ENCODE assay signal across 13 cellular contexts in the genomic region with DNA sequence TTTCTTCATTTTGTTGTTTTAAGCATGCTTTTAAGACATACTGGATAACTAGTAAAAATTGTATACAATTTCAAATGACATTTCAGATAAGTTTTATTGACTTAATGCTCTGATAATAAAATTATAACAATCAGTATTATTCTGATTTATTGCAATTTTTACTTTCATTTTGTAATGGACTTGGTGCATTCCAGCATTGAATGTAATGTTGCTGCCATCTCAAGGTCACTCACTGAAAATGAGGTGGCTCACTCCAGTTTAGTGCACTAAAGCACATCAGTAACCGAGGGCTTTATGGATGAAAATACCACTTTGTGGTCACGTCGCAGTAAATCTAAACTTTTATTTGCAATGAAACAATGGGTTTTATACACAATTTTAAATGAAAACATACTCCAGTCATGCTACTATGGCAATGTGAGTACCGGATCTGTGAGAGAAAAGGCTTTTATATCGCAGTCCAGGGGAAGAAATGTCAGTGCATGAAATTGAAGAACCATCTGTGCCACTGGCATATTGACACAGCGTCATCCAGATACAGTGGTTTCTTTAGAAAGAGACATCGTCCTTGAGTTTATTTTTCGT. TPM values are rescaled to one million over a fixed set of nuclear protein-coding genes. Genes with fewer than 3 reads are reported as not detected.
DNase-seq lines count a peak whose midpoint lies in the region; ATAC-seq and TF ChIP-seq lines count a peak whose summit lies in the region.
"Had no signal": no experiment of that assay in that cellular context is flagged by ENCODE, and none has a peak within 500 bp of the region (broad histone marks: within the 10 kb centered on the region; RNA-seq: fewer than 3 reads in every experiment).

No MANE protein-coding gene starts in this region.

- ATAC-seq in HG02884 (IDR thresholded peaks at IDR 0.05; ENCODE audit: unreplicated experiment) (no peak), HG02981 (IDR thresholded peaks at IDR 0.05; ENCODE audit: unreplicated experiment) (no peak)
- ATAC-seq: esophagus mucosa, upper lobe of right lung had no signal

- 0 out of 2 replicates have a peak, but pooled peaks have one; percentile 18 for TF ChIP-seq CTCF in OCI-LY7 (conservative IDR thresholded peaks at IDR 0.05; ENCODE audit: low read length)

- POLR2A ChIA-PET in OCI-LY7 (lab: Charles Lee), result no interaction called here

- H3K4me3 ChIP-seq in OCI-LY7 (ENCODE audit: low read depth, low read length, poor library complexity, severe bottlenecking) (no peak overlapping the region), endocrine pancreas (ENCODE audit: control insufficient read depth, insufficient read depth, low read length) (peak overlapping the region; percentile 22)
- H3K4me3 ChIP-seq: Peyer's patch, upper lobe of right lung had no signal

- DNase-seq in NCI-H1105 treated with DMSO at 0.1 percent for 48 hours (lab: John Stamatoyannopoulos, UW), result peak; percentile 2
- DNase-seq in NCI-H1105 (lab: John Stamatoyannopoulos, UW), result no peak
- DNase-seq in OCI-LY7 (ENCODE audit: low spot score), result no peak
- peak; percentile 63 for DNase-seq in pons (ENCODE audit: low spot score)
- DNase-seq in NCI-H748 (lab: John Stamatoyannopoulos, UW; ENCODE audit: unreplicated experiment), result no peak
- DNase-seq: activated CD8-positive, alpha-beta memory T cell treated with anti-CD3 and anti-CD28 coated beads for 24 hours; NCI-H2107; Peyer's patch; upper lobe of right lung had no signal

- H3K9me2 ChIP-seq in OCI-LY7 (ENCODE audit: insufficient read depth, low read length), result no peaks in the 10 kb centered on the region

- H3K9me3 ChIP-seq in OCI-LY7 (ENCODE audit: low read length) (no peaks in the 10 kb centered on the region), endocrine pancreas (ENCODE audit: control insufficient read depth, low read length) (no peaks in the 10 kb centered on the region)
- H3K9me3 ChIP-seq: Peyer's patch, upper lobe of right lung had no signal

- no TSS peak for BruUV-seq in OCI-LY7 (replicated peaks; lab: Mats Ljungman, UMichigan)

- H3K4me1 ChIP-seq in OCI-LY7 (ENCODE audit: insufficient read depth, low read length, poor library complexity, severe bottlenecking) (no peaks in the 10 kb centered on the region), endocrine pancreas (ENCODE audit: control insufficient read depth, insufficient read depth, low read length) (peaks cover 4% of the 10 kb centered on the region)
- H3K4me1 ChIP-seq: upper lobe of right lung had no signal

- intact Hi-C loops in OCI-LY7 (cut with micrococcal nuclease; ENCODE audit: unreplicated experiment), result no loop called here

- H3K36me3 ChIP-seq in OCI-LY7 (ENCODE audit: insufficient read depth, low read length), result no peaks in the 10 kb centered on the region
- no peaks in the 10 kb centered on the region for H3K36me3 ChIP-seq in endocrine pancreas (ENCODE audit: control insufficient read depth, insufficient read depth, low read length)
- H3K36me3 ChIP-seq: Peyer's patch, upper lobe of right lung had no signal

- no peak overlapping the region for H3K9ac ChIP-seq in endocrine pancreas (ENCODE audit: control insufficient read depth, insufficient read depth, low read length)

- peaks cover 6% of the 10 kb centered on the region for H3K27me3 ChIP-seq in endocrine pancreas (ENCODE audit: control insufficient read depth, insufficient read depth, low read length)
- H3K27me3 ChIP-seq: Peyer's patch had no signal

- CTCF ChIA-PET in OCI-LY7 (lab: Charles Lee; ENCODE audit: unreplicated experiment), result no interaction called here

- no peaks in the 10 kb centered on the region for H3K79me2 ChIP-seq in OCI-LY7 (ENCODE audit: insufficient read depth, low read depth, low read length)

- H3K4me2 ChIP-seq in OCI-LY7 (ENCODE audit: low read length), result no peak overlapping the region

- no peak overlapping the region for H3K27ac ChIP-seq in OCI-LY7 (ENCODE audit: low read depth, low read length, poor library complexity, severe bottlenecking)
- H3K27ac ChIP-seq: Peyer's patch, upper lobe of right lung had no signal

- no peaks in the 10 kb centered on the region for H4K20me1 ChIP-seq in OCI-LY7 (ENCODE audit: insufficient read depth, low read length)

- no peak overlapping the region for H2AFZ ChIP-seq in OCI-LY7 (ENCODE audit: low read length)

RNA-seq across cellular contexts. Expression of a gene that starts 20.7 kb away (rescaled TPM):
- total RNA-seq in OCI-LY7 (2014; rRNA removed; shearing (Covaris generic)), result 13.3 and 14.2 TPM in 2 replicates
- total RNA-seq in OCI-LY7 (2022), result 34.4 and 35.0 TPM in 2 replicates

Comparison
In these comparisons a context has a peak if more than half of its experiments do, and no peak if none do; other contexts are left out.
1. DNase-seq: peak in NCI-H1105 treated with DMSO at 0.1 percent for 48 hours (single experiment) and pons (single experiment); none in NCI-H1105 (single experiment), OCI-LY7 (single experiment) and NCI-H748 (single experiment).